26 cellular contexts compared by ENCODE assay signal in genomic region chr5:101643793-101644192, GRCh38.
"Had no signal": no experiment of that assay in that cellular context is flagged by ENCODE, and none has a peak within 500 bp of the region (broad histone marks: within the 10 kb centered on the region; RNA-seq: fewer than 3 reads in every experiment).

No MANE protein-coding gene starts in this region.

- H3K4me2 ChIP-seq: hepatocyte had no signal

- H3K4me3 ChIP-seq: heart right ventricle, hepatocyte, left lung, lower lobe of right lung, pancreas, prostate gland, sigmoid colon, spleen, tibial nerve, uterus had no signal

- H3K79me2 ChIP-seq: hepatocyte had no signal

- H3K27ac Mint-ChIP-seq: naive thymus-derived CD8-positive, alpha-beta T cell; stimulated activated effector memory CD8-positive, alpha-beta T cell treated with anti-CD3 and anti-CD28 coated beads, Interleukin-12 subunit alpha, Interleukin-12 subunit beta, amount 100 ng/mL, for 72 hours; stimulated activated naive CD8-positive, alpha-beta T cell treated with anti-CD3 and anti-CD28 coated beads, Interleukin-15, Interleukin-2, amounts not matched to agents 100 ng/mL and 50 ng/mL, for 24 hours; type B pancreatic cell had no signal

- DNase-seq: heart right ventricle; left colon; left lung; lower lobe of right lung; mammary epithelial cell; mesenchymal stem cell; naive thymus-derived CD8-positive, alpha-beta T cell; pancreas; posterior cingulate gyrus; retina; right cardiac atrium; sigmoid colon; small intestine; spleen; stimulated activated CD4-positive, alpha-beta T cell treated with anti-CD3 and anti-CD28 coated beads, Interleukin-4, amount 100 ng/mL, for 24 hours; stimulated activated naive CD4-positive, alpha-beta T cell; uterus had no signal

- H3K27ac ChIP-seq: heart right ventricle, hepatocyte, left lung, lower lobe of right lung, pancreas, prostate gland, sigmoid colon, spleen, tibial nerve, uterus had no signal

- H3K27me3 ChIP-seq: heart right ventricle, hepatocyte, left lung, pancreas, sigmoid colon, spleen, tibial nerve, uterus had no signal

- H3K4me3 Mint-ChIP-seq: naive thymus-derived CD8-positive, alpha-beta T cell; nephron; neural crest cell; stimulated activated effector memory CD8-positive, alpha-beta T cell treated with anti-CD3 and anti-CD28 coated beads, Interleukin-12 subunit alpha, Interleukin-12 subunit beta, amount 100 ng/mL, for 72 hours; stimulated activated naive CD8-positive, alpha-beta T cell treated with anti-CD3 and anti-CD28 coated beads, Interleukin-15, Interleukin-2, amounts not matched to agents 100 ng/mL and 50 ng/mL, for 24 hours; type B pancreatic cell had no signal

- ATAC-seq: heart right ventricle; left colon; left lung; lower lobe of right lung; naive thymus-derived CD8-positive, alpha-beta T cell; pancreas; right cardiac atrium; stimulated activated effector memory CD8-positive, alpha-beta T cell treated with anti-CD3 and anti-CD28 coated beads, Interleukin-12 subunit alpha, Interleukin-12 subunit beta, amount 100 ng/mL, for 72 hours had no signal

- H3K4me1 ChIP-seq: heart right ventricle, left lung, lower lobe of right lung, pancreas, prostate gland, sigmoid colon, spleen, tibial nerve, uterus had no signal

- H2AFZ ChIP-seq: hepatocyte had no signal

- H3K36me3 ChIP-seq: heart right ventricle, left lung, lower lobe of right lung, pancreas, prostate gland, sigmoid colon, spleen, tibial nerve, uterus had no signal

- H3K9me3 ChIP-seq: heart right ventricle, left lung, lower lobe of right lung, pancreas, prostate gland, sigmoid colon, spleen, tibial nerve, uterus had no signal

- H3K9me3 Mint-ChIP-seq: naive thymus-derived CD8-positive, alpha-beta T cell; nephron; stimulated activated effector memory CD8-positive, alpha-beta T cell treated with anti-CD3 and anti-CD28 coated beads, Interleukin-12 subunit alpha, Interleukin-12 subunit beta, amount 100 ng/mL, for 72 hours; stimulated activated naive CD8-positive, alpha-beta T cell treated with anti-CD3 and anti-CD28 coated beads, Interleukin-15, Interleukin-2, amounts not matched to agents 100 ng/mL and 50 ng/mL, for 24 hours; type B pancreatic cell had no signal

- H3K36me3 Mint-ChIP-seq: naive thymus-derived CD8-positive, alpha-beta T cell; stimulated activated effector memory CD8-positive, alpha-beta T cell treated with anti-CD3 and anti-CD28 coated beads, Interleukin-12 subunit alpha, Interleukin-12 subunit beta, amount 100 ng/mL, for 72 hours; type B pancreatic cell had no signal

- H3K4me1 Mint-ChIP-seq: naive thymus-derived CD8-positive, alpha-beta T cell; neural crest cell; stimulated activated effector memory CD8-positive, alpha-beta T cell treated with anti-CD3 and anti-CD28 coated beads, Interleukin-12 subunit alpha, Interleukin-12 subunit beta, amount 100 ng/mL, for 72 hours had no signal

- H3K27me3 Mint-ChIP-seq: naive thymus-derived CD8-positive, alpha-beta T cell; stimulated activated naive CD8-positive, alpha-beta T cell treated with anti-CD3 and anti-CD28 coated beads, Interleukin-15, Interleukin-2, amounts not matched to agents 100 ng/mL and 50 ng/mL, for 24 hours had no signal

- FAIRE-seq: keratinocyte, pancreas, small intestine had no signal
